In the genomic region with DNA sequence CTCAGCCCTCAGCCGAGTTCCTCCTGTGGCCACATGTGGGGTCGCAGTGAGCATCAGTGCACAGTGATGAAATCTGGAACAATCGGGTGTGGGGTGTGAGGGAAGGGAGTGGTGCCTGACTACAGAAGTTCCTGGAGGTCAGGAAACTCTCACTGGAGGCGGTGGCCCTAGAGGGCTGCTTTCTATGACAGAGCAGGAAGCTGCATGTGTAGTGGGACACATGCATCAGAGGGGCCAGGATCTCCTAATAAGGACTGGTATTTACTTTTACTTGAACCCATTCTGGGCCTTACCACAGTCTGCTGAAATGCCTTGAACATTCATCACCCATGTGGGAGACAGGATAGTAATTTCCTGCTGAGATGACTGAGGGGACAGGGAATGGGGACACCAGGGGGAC, we compare ENCODE assay signal across 8 cellular contexts.
A peak's percentile ranks its signal among the peaks of the same experiment; 100 is the strongest.
DNase-seq lines count a peak whose midpoint lies in the region; FAIRE-seq and TF ChIP-seq lines count a peak whose summit lies in the region.
"Not testable (repeated sequence)": the region's sequence is repeated elsewhere in the genome, so short reads cannot be mapped to it uniquely, and the experiment has no call there.

No MANE protein-coding gene starts in this region.

- not testable (repeated sequence) for H3K4me1 ChIP-seq in SJSA1 (replicated peaks); astrocyte (ENCODE audit: insufficient read depth, low read length)

- not testable (repeated sequence) for H3K4me2 ChIP-seq in astrocyte (ENCODE audit: low read length)

- peak overlapping the region; percentile 89 for H3K27ac Mint-ChIP-seq in astrocyte (ENCODE audit: unreplicated experiment)

- H3K9me3 ChIP-seq in SJSA1 (replicated peaks); astrocyte (ENCODE audit: insufficient read depth, low read depth, low read length): not testable (repeated sequence)

- H3K79me2 ChIP-seq in astrocyte (ENCODE audit: insufficient read depth, low read length), result not testable (repeated sequence)

- H3K36me3 Mint-ChIP-seq in astrocyte (ENCODE audit: low read depth, unreplicated experiment), result not testable (repeated sequence)

- TF ChIP-seq CTCF in AG10803 (conservative IDR thresholded peaks at IDR 0.05; ENCODE audit: low read length); astrocyte (IDR thresholded peaks at IDR 0.05; ENCODE audit: insufficient read depth, low read depth, low read length); epithelial cell of esophagus (IDR thresholded peaks at IDR 0.05; ENCODE audit: insufficient read depth, low read depth, low read length, missing control alignments): not testable (repeated sequence)

- H3K27ac ChIP-seq in SJSA1; astrocyte (ENCODE audit: low read depth, low read length): not testable (repeated sequence)

- peak; percentile 15 for DNase-seq in AG10803 (ENCODE audit: low read depth)
- DNase-seq in GM04504 (ENCODE audit: low read depth), result peak; percentile 3
- DNase-seq in KG1 (lab: John Stamatoyannopoulos, UW), result peak; percentile 24
- peak; percentile 25 to 55 for DNase-seq in SJSA1 (ENCODE audit: low read depth in 1 of 2, low spot score in 2 of 2)
- DNase-seq in astrocyte (ENCODE audit: low read depth), result not testable (repeated sequence)
- peak; percentile 35 for DNase-seq in epithelial cell of esophagus (ENCODE audit: low read depth)
- peak; percentile 9 for DNase-seq in iris pigment epithelial cell (ENCODE audit: low read depth)
- peak; percentile 28 for DNase-seq in renal cortical epithelial cell (ENCODE audit: low read depth)

- not testable (repeated sequence) for H3K27me3 ChIP-seq in SJSA1 (replicated peaks); astrocyte (ENCODE audit: insufficient read depth, low read length)

- not testable (repeated sequence) for H2AFZ ChIP-seq in astrocyte (ENCODE audit: low read depth, low read length)

- H3K9ac ChIP-seq in astrocyte (ENCODE audit: low read length), result not testable (repeated sequence)

- not testable (repeated sequence) for H3K27me3 Mint-ChIP-seq in astrocyte (ENCODE audit: low read depth, unreplicated experiment)

- H3K4me3 ChIP-seq in AG10803 (ENCODE audit: low read length); SJSA1; astrocyte (ENCODE audit: insufficient read depth, low read depth, low read length); epithelial cell of esophagus (ENCODE audit: low read length): not testable (repeated sequence)

- H3K4me3 Mint-ChIP-seq in astrocyte (ENCODE audit: unreplicated experiment), result not testable (repeated sequence)

- not testable (repeated sequence) for H4K20me1 ChIP-seq in astrocyte (ENCODE audit: insufficient read depth, low read length)

- FAIRE-seq in astrocyte (lab: Jason Lieb, UNC), result not testable (repeated sequence)

- H3K4me1 Mint-ChIP-seq in astrocyte (ENCODE audit: low read depth, unreplicated experiment), result not testable (repeated sequence)

- not testable (repeated sequence) for H3K9me3 Mint-ChIP-seq in astrocyte (ENCODE audit: unreplicated experiment)

- not testable (repeated sequence) for H3K36me3 ChIP-seq in SJSA1; astrocyte (ENCODE audit: insufficient read depth, low read length)
